In the genomic region with DNA sequence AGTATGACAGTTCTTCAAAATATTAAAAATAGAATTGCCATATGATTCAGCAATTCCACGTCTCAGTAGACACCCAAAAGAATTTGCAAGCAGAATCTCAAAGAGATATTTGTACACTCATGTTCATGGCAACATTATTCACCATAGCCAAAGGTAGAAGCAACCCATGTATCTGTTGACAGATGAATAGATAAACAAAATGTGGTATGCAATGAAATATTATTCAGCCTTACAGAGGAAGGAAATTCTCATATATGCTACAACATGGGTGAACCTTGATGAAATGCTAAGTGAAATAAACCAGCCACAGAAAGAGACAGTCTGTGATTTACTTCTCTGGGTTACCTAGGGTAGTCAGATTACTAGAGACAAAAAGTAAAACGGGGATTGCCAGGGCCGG, we compare ENCODE assay signal across 1 cellular context.
TF ChIP-seq lines count a peak whose summit lies in the region.

No MANE protein-coding gene starts in this region.

TF ChIP-seq in A549, 52 proteins besides CTCF, POLR2A, EP300 and RAD21 (continued from another document):
- TF ChIP-seq ZSCAN20 (CRISPR knock-in tag; IDR thresholded peaks at IDR 0.05): no peak
- TF ChIP-seq BHLHE40 (IDR thresholded peaks at IDR 0.05; ENCODE audit: low read depth, low read length): no peak
- TF ChIP-seq, protein P1, sequence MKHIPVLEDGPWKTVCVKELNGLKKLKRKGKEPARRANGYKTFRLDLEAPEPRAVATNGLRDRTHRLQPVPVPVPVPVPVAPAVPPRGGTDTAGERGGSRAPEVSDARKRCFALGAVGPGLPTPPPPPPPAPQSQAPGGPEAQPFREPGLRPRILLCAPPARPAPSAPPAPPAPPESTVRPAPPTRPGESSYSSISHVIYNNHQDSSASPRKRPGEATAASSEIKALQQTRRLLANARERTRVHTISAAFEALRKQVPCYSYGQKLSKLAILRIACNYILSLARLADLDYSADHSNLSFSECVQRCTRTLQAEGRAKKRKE (CRISPR knock-in tag; IDR thresholded peaks at IDR 0.05; ENCODE audit: low read depth): no peak
- no peak for TF ChIP-seq TFCP2L1 (CRISPR knock-in tag; IDR thresholded peaks at IDR 0.05)
- TF ChIP-seq NFE2L2 (conservative IDR thresholded peaks at IDR 0.05; ENCODE audit: low read length): no peak
